In the genomic region with DNA sequence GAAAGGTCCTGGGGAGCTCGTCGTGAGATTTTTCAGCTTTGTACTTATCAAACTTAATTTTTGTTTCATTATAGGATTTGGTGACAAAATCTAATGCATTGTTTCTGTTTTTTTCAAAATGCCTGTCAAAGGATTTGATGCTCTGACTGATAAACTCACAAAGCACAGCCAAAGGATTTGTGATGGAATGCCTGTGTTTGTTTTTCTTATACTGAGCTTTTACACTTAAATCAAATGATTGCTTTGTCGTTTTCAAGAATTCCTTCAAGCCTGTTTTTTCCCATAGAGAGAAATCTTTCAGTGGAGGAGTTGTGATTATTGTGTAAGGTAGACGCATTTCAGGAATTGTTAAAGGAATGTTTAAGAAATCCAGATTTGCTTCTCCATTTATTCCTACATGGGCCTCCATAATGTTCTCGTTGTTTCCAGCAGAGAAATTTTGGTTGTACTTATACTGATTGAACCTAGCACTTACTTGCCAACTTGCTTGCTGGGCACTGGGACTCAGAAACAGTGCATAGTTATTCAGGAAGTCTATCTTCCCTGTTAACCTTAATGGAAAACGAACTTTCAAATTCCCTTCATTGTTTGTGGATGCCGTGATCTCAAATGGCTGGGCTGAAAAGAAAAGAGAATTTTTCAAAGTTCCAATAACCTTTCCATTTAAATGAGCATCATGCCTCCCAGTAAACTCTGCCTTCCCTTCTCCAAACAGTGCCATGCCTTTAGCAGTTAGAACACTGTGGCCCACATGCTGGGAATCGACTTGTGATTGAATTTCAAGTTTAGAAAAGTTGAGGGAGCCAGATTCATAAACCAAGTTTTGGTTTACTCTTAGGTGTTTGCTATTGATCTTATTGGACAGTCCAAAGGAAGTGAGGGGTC, we compare ENCODE assay signal across 28 cellular contexts. TPM values are rescaled to one million over a fixed set of nuclear protein-coding genes. Genes with fewer than 3 reads are reported as not detected.
"Had no signal": no experiment of that assay in that cellular context is flagged by ENCODE, and none has a peak within 500 bp of the region (broad histone marks: within the 10 kb centered on the region; RNA-seq: fewer than 3 reads in every experiment).

No MANE protein-coding gene starts in this region.

- H3K4me1 ChIP-seq: neural progenitor cell, parathyroid adenoma, right lobe of liver, stomach, thyroid gland, tibial nerve, upper lobe of left lung, vagina had no signal

- H3K9ac ChIP-seq: neural progenitor cell, parathyroid adenoma had no signal

- H3K4me2 ChIP-seq: neural progenitor cell had no signal

- H3K27ac ChIP-seq: neural progenitor cell, ovary, parathyroid adenoma, psoas muscle, right lobe of liver, sigmoid colon, stomach, thoracic aorta, thyroid gland, tibial nerve, upper lobe of left lung, vagina had no signal

- H3K4me3 ChIP-seq: neural progenitor cell, ovary, psoas muscle, right lobe of liver, sigmoid colon, stomach, thoracic aorta, thyroid gland, tibial nerve, upper lobe of left lung, vagina had no signal

- H3K27me3 ChIP-seq: ovary, right lobe of liver, sigmoid colon, stomach, thyroid gland, tibial nerve, upper lobe of left lung, vagina had no signal

- H3K36me3 ChIP-seq: neural progenitor cell, ovary, sigmoid colon, stomach, thyroid gland, tibial nerve, upper lobe of left lung, vagina had no signal

- H3K36me3 Mint-ChIP-seq: neural progenitor cell; stimulated activated effector memory CD8-positive, alpha-beta T cell treated with anti-CD3 and anti-CD28 coated beads, Interleukin-12 subunit alpha, Interleukin-12 subunit beta, amount 100 ng/mL, for 72 hours; stimulated activated naive B cell treated with anti-CD40 and anti-IgM and Interleukin-4, amounts not matched to agents 10 μg/mL and 1 μg/mL and 100 μg/mL, for 72 hours had no signal

- ATAC-seq: psoas muscle; right cardiac atrium; stimulated activated effector memory CD8-positive, alpha-beta T cell treated with anti-CD3 and anti-CD28 coated beads, Interleukin-12 subunit alpha, Interleukin-12 subunit beta, amount 100 ng/mL, for 72 hours; stimulated activated naive B cell treated with anti-CD40 and anti-IgM and Interleukin-4, amounts not matched to agents 10 μg/mL and 1 μg/mL and 100 μg/mL, for 72 hours had no signal

- H2AFZ ChIP-seq: neural progenitor cell, parathyroid adenoma had no signal

- H3K4me3 Mint-ChIP-seq: nephron; neural progenitor cell; stimulated activated effector memory CD8-positive, alpha-beta T cell treated with anti-CD3 and anti-CD28 coated beads, Interleukin-12 subunit alpha, Interleukin-12 subunit beta, amount 100 ng/mL, for 72 hours; stimulated activated naive B cell treated with anti-CD40 and anti-IgM and Interleukin-4, amounts not matched to agents 10 μg/mL and 1 μg/mL and 100 μg/mL, for 72 hours; stimulated activated naive CD8-positive, alpha-beta T cell treated with anti-CD3 and anti-CD28 coated beads, Interleukin-15, Interleukin-2, amounts not matched to agents 100 ng/mL and 50 ng/mL, for 24 hours had no signal

- H3K4me1 Mint-ChIP-seq: stimulated activated effector memory CD8-positive, alpha-beta T cell treated with anti-CD3 and anti-CD28 coated beads, Interleukin-12 subunit alpha, Interleukin-12 subunit beta, amount 100 ng/mL, for 72 hours; stimulated activated naive B cell treated with anti-CD40 and anti-IgM and Interleukin-4, amounts not matched to agents 10 μg/mL and 1 μg/mL and 100 μg/mL, for 72 hours had no signal

- DNase-seq: occipital lobe; ovary; posterior cingulate gyrus; psoas muscle; right cardiac atrium; right lobe of liver; sigmoid colon; small intestine; stimulated activated CD4-positive, alpha-beta T cell treated with anti-CD3 and anti-CD28 coated beads, Interleukin-15, amount 100 ng/mL, for 24 hours; stimulated activated CD4-positive, alpha-beta T cell treated with anti-CD3 and anti-CD28 coated beads, Interleukin-2, amount 100 ng/mL, for 24 hours; stimulated activated CD4-positive, alpha-beta T cell treated with anti-CD3 and anti-CD28 coated beads, Interleukin-2, amount 100 ng/mL, for 48 hours; stimulated activated CD4-positive, alpha-beta T cell treated with anti-CD3 and anti-CD28 coated beads, Interleukin-4, amount 100 ng/mL, for 24 hours; stimulated activated naive B cell treated with anti-CD40 and anti-IgM and Interleukin-4, amounts not matched to agents 10 μg/mL and 1 μg/mL and 100 μg/mL, for 72 hours; stimulated activated naive CD4-positive, alpha-beta T cell treated with Interleukin-2 at 50 U/mL for 16 hours; stomach; thyroid gland; upper lobe of left lung had no signal

- H3K79me2 ChIP-seq: parathyroid adenoma had no signal

- H3K9me3 Mint-ChIP-seq: nephron; stimulated activated effector memory CD8-positive, alpha-beta T cell treated with anti-CD3 and anti-CD28 coated beads, Interleukin-12 subunit alpha, Interleukin-12 subunit beta, amount 100 ng/mL, for 72 hours; stimulated activated naive B cell treated with anti-CD40 and anti-IgM and Interleukin-4, amounts not matched to agents 10 μg/mL and 1 μg/mL and 100 μg/mL, for 72 hours; stimulated activated naive CD8-positive, alpha-beta T cell treated with anti-CD3 and anti-CD28 coated beads, Interleukin-15, Interleukin-2, amounts not matched to agents 100 ng/mL and 50 ng/mL, for 24 hours had no signal

- H3K27ac Mint-ChIP-seq: nephron; neural progenitor cell; progenitor cell of endocrine pancreas; stimulated activated effector memory CD8-positive, alpha-beta T cell treated with anti-CD3 and anti-CD28 coated beads, Interleukin-12 subunit alpha, Interleukin-12 subunit beta, amount 100 ng/mL, for 72 hours; stimulated activated naive B cell treated with anti-CD40 and anti-IgM and Interleukin-4, amounts not matched to agents 10 μg/mL and 1 μg/mL and 100 μg/mL, for 72 hours; stimulated activated naive CD8-positive, alpha-beta T cell treated with anti-CD3 and anti-CD28 coated beads, Interleukin-15, Interleukin-2, amounts not matched to agents 100 ng/mL and 50 ng/mL, for 24 hours had no signal

- FAIRE-seq: small intestine, urothelium cell line had no signal

- H3K27me3 Mint-ChIP-seq: progenitor cell of endocrine pancreas had no signal

- H3K9me3 ChIP-seq: ovary, psoas muscle, right lobe of liver, sigmoid colon, stomach, thoracic aorta, thyroid gland, tibial nerve, upper lobe of left lung, vagina had no signal

RNA-seq across cellular contexts. Expression of gene APOB, which starts 36.5 kb away (rescaled TPM):
- total RNA-seq: vagina had no signal
- polyA plus RNA-seq: neural cell had no signal
